16 cellular contexts compared by ENCODE assay signal in the genomic region with DNA sequence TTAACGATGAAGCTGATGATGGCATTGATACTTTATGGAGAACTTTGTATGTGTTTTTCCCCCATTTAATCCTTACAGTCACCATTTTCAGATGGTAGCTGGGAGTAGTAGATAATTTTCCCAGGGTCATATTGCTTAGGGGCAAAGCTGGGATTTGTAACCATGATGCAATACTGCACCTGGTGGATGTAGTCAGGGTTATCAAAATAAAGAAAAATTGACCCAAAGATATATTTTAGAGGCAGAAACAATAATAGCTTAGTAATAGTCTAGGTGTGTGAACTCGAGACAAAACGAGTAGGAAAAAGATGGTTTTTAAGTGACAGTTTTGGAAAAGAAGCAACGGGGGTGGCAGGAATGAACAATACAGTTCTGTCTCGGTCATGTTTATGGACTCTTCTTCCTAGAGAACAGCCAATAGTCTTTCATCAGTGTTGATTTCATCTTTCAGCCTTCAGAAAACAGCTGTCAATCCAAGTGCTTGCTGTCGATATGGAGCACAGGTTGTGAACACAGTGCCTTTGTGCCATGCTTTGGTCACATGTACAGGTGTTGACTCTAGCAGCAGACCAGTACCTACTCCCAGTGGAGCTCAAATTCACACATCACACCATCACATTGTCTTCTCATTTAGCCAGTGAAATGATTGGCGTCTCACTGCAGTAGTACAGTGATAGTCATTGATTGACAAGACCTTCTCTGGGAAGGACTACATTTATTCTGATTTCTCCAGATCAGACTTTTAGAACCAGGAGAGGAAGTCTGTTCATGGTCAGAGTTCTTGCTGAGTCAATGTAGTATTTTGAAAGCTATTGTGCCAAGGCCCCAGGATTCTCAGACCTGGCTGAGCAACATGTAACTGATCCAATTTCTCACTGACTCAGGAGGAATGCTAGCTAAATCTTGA.
DNase-seq lines count a peak whose midpoint lies in the region; ATAC-seq and TF ChIP-seq lines count a peak whose summit lies in the region.
"Had no signal": no experiment of that assay in that cellular context is flagged by ENCODE, and none has a peak within 500 bp of the region (broad histone marks: within the 10 kb centered on the region; RNA-seq: fewer than 3 reads in every experiment).

No MANE protein-coding gene starts in this region.

- intact Hi-C loops in ascending aorta (cut with DNase I): loop anchor here (5.0 kb wide), 1 partner anchor 73 kb away; a partner anchor contains a TSS

- peak overlapping the region; percentile 10 for H3K27ac ChIP-seq in skeletal muscle tissue (ENCODE audit: low read depth, low read length)
- peak overlapping the region in 1 of 2 donors; percentile 56 for H3K27ac ChIP-seq in ascending aorta
- H3K27ac ChIP-seq in smooth muscle cell (ENCODE audit: low read depth): no peak overlapping the region
- H3K27ac ChIP-seq: parathyroid adenoma had no signal

- WGBS in smooth muscle cell (ENCODE audit: low lambda C conversion rate): over 99% methylated on average over 7 of the region's 7 CpGs

- H4K20me1 ChIP-seq in smooth muscle cell (ENCODE audit: low read depth): peaks cover 33% of the 10 kb centered on the region

- POLR2A ChIA-PET in WTC11 (lab: Charles Lee): interaction anchor here (1.0 kb wide), 1 partner anchor 13 kb away, joined by 3 read pairs; no protein-coding TSS in a partner anchor

- H3K9ac ChIP-seq in skeletal muscle tissue (ENCODE audit: low read depth in 1 of 3, low read length in 3 of 3) (no peak overlapping the region), smooth muscle cell (ENCODE audit: low read depth) (no peak overlapping the region)
- H3K9ac ChIP-seq: parathyroid adenoma had no signal

- no peaks in the 10 kb centered on the region for H3K36me3 Mint-ChIP-seq in WTC11
- H3K36me3 Mint-ChIP-seq: activated CD4-positive, alpha-beta memory T cell treated with anti-CD3 and anti-CD28 coated beads for 36 hours had no signal

- TF ChIP-seq CTCF in WTC11 (IDR thresholded peaks at IDR 0.05): no peak
- TF ChIP-seq CTCF in ascending aorta (IDR thresholded peaks at IDR 0.05): no peak
- no peak for TF ChIP-seq CTCF in smooth muscle cell (IDR thresholded peaks at IDR 0.05; ENCODE audit: borderline replicate concordance, insufficient read depth, poor library complexity, severe bottlenecking)

- no peak overlapping the region for H3K4me2 ChIP-seq in smooth muscle cell

- H3K27me3 Mint-ChIP-seq in WTC11 (ENCODE audit: low read depth): no peaks in the 10 kb centered on the region

- ATAC-seq in WTC11 (no peak), GM18861 (IDR thresholded peaks at IDR 0.05; ENCODE audit: unreplicated experiment) (no peak)
- ATAC-seq: left ventricle myocardium superior had no signal

- no peaks in the 10 kb centered on the region for H3K27me3 ChIP-seq in skeletal muscle tissue (ENCODE audit: control insufficient read depth in 3 of 3, insufficient read depth in 3 of 3, low read length in 3 of 3)
- no peaks in the 10 kb centered on the region for H3K27me3 ChIP-seq in ascending aorta
- H3K27me3 ChIP-seq in smooth muscle cell (ENCODE audit: low read depth): no peaks in the 10 kb centered on the region

- H3K36me3 ChIP-seq in skeletal muscle tissue (ENCODE audit: control insufficient read depth in 3 of 3, insufficient read depth in 3 of 3, low read length in 3 of 3) (no peaks in the 10 kb centered on the region), ascending aorta (no peaks in the 10 kb centered on the region), smooth muscle cell (ENCODE audit: low read depth) (no peaks in the 10 kb centered on the region)

- CTCF ChIA-PET in WTC11 (lab: Charles Lee): no interaction called here

- no peak overlapping the region for H3K4me3 ChIP-seq in skeletal muscle tissue (ENCODE audit: low read length in 3 of 3)
- no peak overlapping the region for H3K4me3 ChIP-seq in ascending aorta
- no peak overlapping the region for H3K4me3 ChIP-seq in smooth muscle cell

- H3K9me3 Mint-ChIP-seq in WTC11: no peaks in the 10 kb centered on the region
- H3K9me3 Mint-ChIP-seq: activated CD4-positive, alpha-beta memory T cell treated with anti-CD3 and anti-CD28 coated beads for 36 hours had no signal

- H3K9me3 ChIP-seq in skeletal muscle tissue (ENCODE audit: control insufficient read depth in 3 of 3, low read length in 3 of 3) (no peaks in the 10 kb centered on the region), ascending aorta (no peaks in the 10 kb centered on the region), smooth muscle cell (replicated peaks; ENCODE audit: low read depth) (no peaks in the 10 kb centered on the region)

- H3F3A ChIP-seq in smooth muscle cell (ENCODE audit: low read depth): no peaks in the 10 kb centered on the region

- H3K4me3 Mint-ChIP-seq in WTC11: no peak overlapping the region
- H3K4me3 Mint-ChIP-seq: activated CD4-positive, alpha-beta memory T cell treated with anti-CD3 and anti-CD28 coated beads for 36 hours had no signal

- H3K4me1 ChIP-seq in skeletal muscle tissue (ENCODE audit: control insufficient read depth in 3 of 3, insufficient read depth in 3 of 3, low read length in 3 of 3) (peaks cover 22 to 32% (median 27%) of the 10 kb centered on the region in 3 donors), ascending aorta (peaks cover 15 to 44% of the 10 kb centered on the region in 2 donors), smooth muscle cell (ENCODE audit: low read depth) (peaks cover 57% of the 10 kb centered on the region)

- H2AFZ ChIP-seq in smooth muscle cell (ENCODE audit: low read depth): no peak overlapping the region
- H2AFZ ChIP-seq: parathyroid adenoma had no signal

- H3K27ac Mint-ChIP-seq in WTC11: no peak overlapping the region
- H3K27ac Mint-ChIP-seq: activated CD4-positive, alpha-beta memory T cell treated with anti-CD3 and anti-CD28 coated beads for 36 hours had no signal

- DNase-seq in DMS53 (lab: John Stamatoyannopoulos, UW): peak; percentile 40
- no peak for DNase-seq in DMS53 treated with DMSO at 0.1 percent for 48 hours (lab: John Stamatoyannopoulos, UW; ENCODE audit: unreplicated experiment)
- no peak for DNase-seq in WTC11 (ENCODE audit: low spot score)
- DNase-seq in globus pallidus (ENCODE audit: low spot score): peak; percentile 61
- DNase-seq in ascending aorta (ENCODE audit: low spot score in 2 of 2): no peak
- DNase-seq in smooth muscle cell (lab: John Stamatoyannopoulos, UW; ENCODE audit: unreplicated experiment): no peak
- DNase-seq: activated CD4-positive, alpha-beta memory T cell treated with anti-CD3 and anti-CD28 coated beads for 36 hours; activated effector memory CD4-positive, alpha-beta T cell treated with anti-CD3 and anti-CD28 coated beads, Interleukin-2, amount 50 U/mL, for 16 hours; cerebellar nuclear complex; foreskin melanocyte; left ventricle myocardium superior; NCI-H1436 treated with DMSO at 0.1 percent for 48 hours; T-helper 2 cell had no signal

- peaks cover 84% of the 10 kb centered on the region for H3K4me1 Mint-ChIP-seq in WTC11

- peaks cover 86% of the 10 kb centered on the region for H3K79me2 ChIP-seq in smooth muscle cell (ENCODE audit: low read depth)

TF ChIP-seq in WTC11, 78 proteins besides CTCF, POLR2A, EP300 and RAD21:
- peak; percentile 90 for TF ChIP-seq GABPB1 (CRISPR knock-in tag; IDR thresholded peaks at IDR 0.05)
- no peak for TF ChIP-seq ZNF396 (CRISPR knock-in tag; IDR thresholded peaks at IDR 0.05; ENCODE audit: borderline replicate concordance)

Comparison
In these comparisons a context has a peak if more than half of its experiments do, and no peak if none do; other contexts are left out.
1. DNase-seq: peak in DMS53 (single experiment) and globus pallidus (single experiment); none in DMS53 treated with DMSO at 0.1 percent for 48 hours (single experiment), WTC11 (single experiment), ascending aorta (0 of 2) and smooth muscle cell (single experiment).